Comparison of ENCODE assay signal across 8 cellular contexts in genomic region chr1:153963850-153964331, GRCh38. TPM values are rescaled to one million over a fixed set of nuclear protein-coding genes. Genes with fewer than 3 reads are reported as not detected.
DNase-seq lines count a peak whose midpoint lies in the region; ATAC-seq and TF ChIP-seq lines count a peak whose summit lies in the region.

No MANE protein-coding gene starts in this region.

- WGBS in urinary bladder, result 1% methylated on average over 22 of the region's 22 CpGs

- peaks cover 44% of the 10 kb centered on the region for H3K4me1 Mint-ChIP-seq in memory B cell

- peak; percentile 1 for ATAC-seq in GM18520 (IDR thresholded peaks at IDR 0.05; ENCODE audit: unreplicated experiment)
- no peak for ATAC-seq in memory B cell (ENCODE audit: low read depth)

- H3K27ac ChIP-seq in cingulate gyrus (ENCODE audit: low read depth, low read length) (peak overlapping the region; percentile 94), urinary bladder (ENCODE audit: low read depth) (peak overlapping the region; percentile 76)

- no peaks in the 10 kb centered on the region for H3K27me3 Mint-ChIP-seq in memory B cell

- H3K36me3 Mint-ChIP-seq in memory B cell, result peaks cover 2% of the 10 kb centered on the region

- peak overlapping the region; percentile 85 for H3K4me3 ChIP-seq in AG04449 (ENCODE audit: low read depth, low read length)
- peak overlapping the region; percentile 64 for H3K4me3 ChIP-seq in urinary bladder (ENCODE audit: low read depth, low read length)

- H3K4me3 Mint-ChIP-seq in memory B cell, result peak overlapping the region; percentile 85

- no peak for TF ChIP-seq CTCF in AG04449 (IDR thresholded peaks at IDR 0.05; ENCODE audit: insufficient read depth, low read length, missing control alignments)

- DNase-seq in AG04449 (ENCODE audit: low read depth, low spot score) (no peak), NCI-H82 treated with DMSO at 0.1 percent for 48 hours (lab: John Stamatoyannopoulos, UW; ENCODE audit: unreplicated experiment) (peak; percentile 79), memory B cell (ENCODE audit: low spot score in 2 of 2) (no peak), T-helper 9 cell (no peak), G401 (ENCODE audit: low spot score) (no peak)

- H3K36me3 ChIP-seq in urinary bladder (ENCODE audit: insufficient read depth), result no peaks in the 10 kb centered on the region

- peak overlapping the region; percentile 86 for H3K27ac Mint-ChIP-seq in memory B cell

- H3K9me3 Mint-ChIP-seq in memory B cell, result no peaks in the 10 kb centered on the region

- CTCF ChIA-PET in AG04449 (lab: Yijun Ruan, JAX), result interaction anchor here (0.9 to 2.9 kb wide), 6 partner anchors 14 to 165 kb away, joined by 3 to 26 read pairs (median 5); partner anchors contain the start of genes DENND4B, JTB and RAB13

- in situ Hi-C loops in G401 (cut with HindIII; ENCODE audit: low sequenced_read_pairs), result no loop called here

- POLR2A ChIA-PET in AG04449 (lab: Yijun Ruan, JAX), result interaction anchor here (0.6 to 3.1 kb wide), 5 partner anchors 12 to 982 kb away, joined by 4 to 22 read pairs (median 4); partner anchors contain the start of genes DENND4B and JTB

- H3K4me1 ChIP-seq in urinary bladder (ENCODE audit: insufficient read depth), result no peaks in the 10 kb centered on the region

RNA-seq across cellular contexts. Expression of gene SLC39A1, which starts 0.6 kb away (rescaled TPM):
- 42.6 TPM for total RNA-seq in urinary bladder
- 121 TPM for polyA plus RNA-seq in urinary bladder
- 251 and 259 TPM in 2 replicates for total RNA-seq in G401 (2014; rRNA removed; shearing (Covaris generic))

RNA-seq across cellular contexts. Expression of gene CREB3L4, which starts 3.8 kb away (rescaled TPM):
- total RNA-seq in urinary bladder, result 8.7 TPM
- 12.2 TPM for polyA plus RNA-seq in urinary bladder
- total RNA-seq in G401 (2014; rRNA removed; shearing (Covaris generic)), result 12.0 and 13.4 TPM in 2 replicates

RNA-seq across cellular contexts. Expression of gene CRTC2, which starts 5.5 kb away (rescaled TPM):
- total RNA-seq in urinary bladder, result 4.3 TPM
- 29.8 TPM for polyA plus RNA-seq in urinary bladder
- 3.6 and 7.2 TPM in 2 replicates for total RNA-seq in G401 (2014; rRNA removed; shearing (Covaris generic))

RNA-seq across cellular contexts. Expression of gene JTB, which starts 13.6 kb away (rescaled TPM):
- 99.5 TPM for total RNA-seq in urinary bladder
- 148 TPM for polyA plus RNA-seq in urinary bladder
- 196 TPM in 2 replicates for total RNA-seq in G401 (2014; rRNA removed; shearing (Covaris generic))

RNA-seq across cellular contexts. Expression of gene DENND4B, which starts 17.4 kb away (rescaled TPM):
- 18.3 TPM for total RNA-seq in urinary bladder
- polyA plus RNA-seq in urinary bladder, result 25.1 TPM
- total RNA-seq in G401 (2014; rRNA removed; shearing (Covaris generic)), result 7.8 and 9.3 TPM in 2 replicates
